In genomic region chr11:92357344-92357743, GRCh38 we compare ENCODE assay signal across 1 cellular context.
TF ChIP-seq lines count a peak whose summit lies in the region.

No MANE protein-coding gene starts in this region.

TF ChIP-seq in liver, 16 proteins besides CTCF, POLR2A, EP300 and RAD21 (continued from another document):
- TF ChIP-seq ZBTB33 (IDR thresholded peaks at IDR 0.05) (peak; percentile 39), RXRA (IDR thresholded peaks at IDR 0.05) (peak; percentile 39 to 64), SP1 (IDR thresholded peaks at IDR 0.05) (peak; percentile 60), ATF3 (IDR thresholded peaks at IDR 0.05) (peak; percentile 22), HNF4G (IDR thresholded peaks at IDR 0.05) (peak; percentile 16), FOXA2 (IDR thresholded peaks at IDR 0.05) (peak; percentile 81)
